ENCODE assay signal across 15 cellular contexts in the genomic region with DNA sequence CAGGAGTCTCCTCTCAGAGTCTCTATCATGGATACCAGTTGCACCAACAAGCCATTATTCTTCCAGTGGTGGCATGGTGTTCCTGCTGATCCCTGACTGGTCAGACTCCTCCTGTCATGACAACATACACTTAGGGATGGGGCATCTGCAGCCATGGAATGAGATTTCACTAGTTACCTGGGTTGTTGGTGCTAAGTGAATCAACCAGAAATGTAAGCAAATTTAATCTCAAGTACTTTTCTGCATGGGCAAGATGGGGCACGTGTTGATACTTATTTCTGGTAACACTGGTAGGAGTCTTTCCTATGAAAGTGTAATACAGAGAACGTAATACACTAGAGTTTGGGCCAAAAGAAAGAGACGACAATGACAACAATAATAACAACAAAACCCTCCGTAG.
"Had no signal": no experiment of that assay in that cellular context is flagged by ENCODE, and none has a peak within 500 bp of the region (broad histone marks: within the 10 kb centered on the region; RNA-seq: fewer than 3 reads in every experiment).

No MANE protein-coding gene starts in this region.

- DNase-seq: activated CD4-positive, alpha-beta T cell treated with anti-CD3 and anti-CD28 coated beads for 36 hours; activated CD4-positive, alpha-beta T cell treated with anti-CD3 and anti-CD28 coated beads, Interleukin-2, amount 50 U/mL, for 48 hours; activated effector memory CD4-positive, alpha-beta T cell treated with Interleukin-2 at 50 U/mL for 16 hours; activated T-cell treated with anti-CD3 and anti-CD28 coated beads, Interleukin-2, amount 50 U/mL, for 24 hours; amniotic stem cell; effector CD8-positive, alpha-beta T cell; left cardiac atrium; sigmoid colon; stimulated activated CD4-positive, alpha-beta T cell treated with anti-CD3 and anti-CD28 coated beads, Interleukin-4, amount 100 ng/mL, for 4 hours had no signal

- H3K27ac Mint-ChIP-seq: activated naive CD4-positive, alpha-beta T cell treated with anti-CD3 and anti-CD28 coated beads, Interleukin-2, amount 50 U/mL, for 24 hours; dendritic cell treated with granulocyte-macrophage colony-stimulating factor and Interleukin-4, amounts not matched to agents 40 ng/mL and 50 ng/mL, for 4 days; stimulated activated memory B cell treated with anti-CD40 and anti-IgM and Interleukin-4, amounts not matched to agents 10 μg/mL and 1 μg/mL and 100 μg/mL, for 72 hours; T-helper 2 cell treated with Interferon-gamma antibody and Interleukin-4, amounts not matched to agents 5 μg/mL and 100 μg/mL, for 36 hours had no signal

- H3K4me3 ChIP-seq: cardiac muscle cell, sigmoid colon had no signal

- ATAC-seq: activated CD4-positive, alpha-beta T cell treated with anti-CD3 and anti-CD28 coated beads for 36 hours; left cardiac atrium; stimulated activated memory B cell treated with anti-CD40 and anti-IgM and Interleukin-4, amounts not matched to agents 10 μg/mL and 1 μg/mL and 100 μg/mL, for 72 hours had no signal

- H3K27me3 Mint-ChIP-seq: activated CD4-positive, alpha-beta T cell treated with anti-CD3 and anti-CD28 coated beads for 36 hours; activated naive CD4-positive, alpha-beta T cell treated with anti-CD3 and anti-CD28 coated beads, Interleukin-2, amount 50 U/mL, for 24 hours; activated T-cell treated with anti-CD3 and anti-CD28 coated beads, Interleukin-2, amount 50 U/mL, for 24 hours; dendritic cell treated with granulocyte-macrophage colony-stimulating factor and Interleukin-4, amounts not matched to agents 40 ng/mL and 50 ng/mL, for 4 days; stimulated activated memory B cell treated with anti-CD40 and anti-IgM and Interleukin-4, amounts not matched to agents 10 μg/mL and 1 μg/mL and 100 μg/mL, for 72 hours had no signal

- H3K27me3 ChIP-seq: cardiac muscle cell, sigmoid colon had no signal

- H3K9me3 Mint-ChIP-seq: nephron had no signal

- H3K9me3 ChIP-seq: sigmoid colon had no signal

- H3K4me3 Mint-ChIP-seq: activated CD4-positive, alpha-beta T cell treated with anti-CD3 and anti-CD28 coated beads for 36 hours; activated T-cell treated with anti-CD3 and anti-CD28 coated beads, Interleukin-2, amount 50 U/mL, for 24 hours; dendritic cell treated with granulocyte-macrophage colony-stimulating factor and Interleukin-4, amounts not matched to agents 40 ng/mL and 50 ng/mL, for 4 days; nephron; stimulated activated memory B cell treated with anti-CD40 and anti-IgM and Interleukin-4, amounts not matched to agents 10 μg/mL and 1 μg/mL and 100 μg/mL, for 72 hours; T-helper 2 cell treated with Interferon-gamma antibody and Interleukin-4, amounts not matched to agents 5 μg/mL and 100 μg/mL, for 36 hours had no signal

- H3K36me3 Mint-ChIP-seq: stimulated activated memory B cell treated with anti-CD40 and anti-IgM and Interleukin-4, amounts not matched to agents 10 μg/mL and 1 μg/mL and 100 μg/mL, for 72 hours had no signal

- H3K36me3 ChIP-seq: cardiac muscle cell, sigmoid colon had no signal

- H3K27ac ChIP-seq: cardiac muscle cell, sigmoid colon had no signal
